In genomic region chr20:34526466-34526865, GRCh38 we compare ENCODE assay signal across 10 cellular contexts. TPM values are rescaled to one million over a fixed set of nuclear protein-coding genes. Genes with fewer than 3 reads are reported as not detected.
DNase-seq lines count a peak whose midpoint lies in the region; ATAC-seq and TF ChIP-seq lines count a peak whose summit lies in the region.
"Had no signal": no experiment of that assay in that cellular context is flagged by ENCODE, and none has a peak within 500 bp of the region (broad histone marks: within the 10 kb centered on the region; RNA-seq: fewer than 3 reads in every experiment).

No MANE protein-coding gene starts in this region.

- DNase-seq in cardiac septum (ENCODE audit: low spot score) (peak; percentile 22), left ventricle myocardium superior (no peak), osteocyte (ENCODE audit: extremely low spot score, unreplicated experiment) (peak; percentile 46), NCI-H2171 treated with DMSO at 0.1 percent for 48 hours (lab: John Stamatoyannopoulos, UW) (no peak), UCSD-AML1 (lab: John Stamatoyannopoulos, UW; ENCODE audit: unreplicated experiment) (no peak)
- DNase-seq: activated naive CD4-positive, alpha-beta T cell treated with anti-CD3 and anti-CD28 coated beads, Interleukin-2, amount 50 U/mL, for 16 hours; DND-41 had no signal

- H3K4me1 ChIP-seq in esophagus (ENCODE audit: control insufficient read depth in 2 of 2, insufficient read depth in 2 of 2, low read length in 1 of 2), result peaks cover 4 to 9% of the 10 kb centered on the region in 2 donors
- peaks cover 2% of the 10 kb centered on the region for H3K4me1 ChIP-seq in urinary bladder (ENCODE audit: insufficient read depth)

- H3K27ac ChIP-seq in esophagus (ENCODE audit: low read depth in 2 of 2, low read length in 1 of 2) (peak overlapping the region; percentile 83 to 96), urinary bladder (ENCODE audit: low read depth) (peak overlapping the region; percentile 57)

- H3K27ac Mint-ChIP-seq in osteocyte (ENCODE audit: unreplicated experiment), result peak overlapping the region; percentile 95

- ATAC-seq in left ventricle myocardium superior (no peak), GM19463 (IDR thresholded peaks at IDR 0.05; ENCODE audit: unreplicated experiment) (no peak)

- no peak overlapping the region for H3K4me3 Mint-ChIP-seq in osteocyte (ENCODE audit: unreplicated experiment)

- H3K27me3 Mint-ChIP-seq in osteocyte (ENCODE audit: unreplicated experiment), result no peaks in the 10 kb centered on the region

- H3K36me3 ChIP-seq in esophagus (ENCODE audit: control insufficient read depth in 2 of 2, insufficient read depth in 2 of 2, low read length in 1 of 2) (peaks cover 6 to 18% of the 10 kb centered on the region in 2 donors), urinary bladder (ENCODE audit: insufficient read depth) (no peaks in the 10 kb centered on the region)

- H3K36me3 Mint-ChIP-seq in osteocyte (ENCODE audit: unreplicated experiment), result peaks cover 25% of the 10 kb centered on the region

- no peaks in the 10 kb centered on the region for H3K27me3 ChIP-seq in esophagus (ENCODE audit: control insufficient read depth in 1 of 2, insufficient read depth in 2 of 2, low read length in 2 of 2)

- no peaks in the 10 kb centered on the region for H3K9me3 Mint-ChIP-seq in osteocyte (ENCODE audit: unreplicated experiment)

- H3K4me1 Mint-ChIP-seq in osteocyte (ENCODE audit: unreplicated experiment), result peaks cover 55% of the 10 kb centered on the region

- intact Hi-C loops in cardiac septum (cut with DNase I), result loop anchor here (5.0 kb wide), 2 partner anchors 51 to 214 kb away; no protein-coding TSS in a partner anchor
- intact Hi-C loops in left ventricle myocardium superior (cut with micrococcal nuclease), result no loop called here

- H3K9me3 ChIP-seq in esophagus (ENCODE audit: control insufficient read depth in 2 of 2, insufficient read depth in 1 of 2, low read depth in 1 of 2, low read length in 1 of 2), result no peaks in the 10 kb centered on the region

- H3K4me3 ChIP-seq in esophagus (ENCODE audit: low read depth in 1 of 2, low read length in 2 of 2) (peak overlapping the region in 1 of 2 donors; percentile 14), urinary bladder (ENCODE audit: low read depth, low read length) (no peak overlapping the region)

- TF ChIP-seq CTCF in osteocyte (IDR thresholded peaks at IDR 0.05), result no peak

- 56 to 61% methylated on average over 5 of the region's 5 CpGs for WGBS in esophagus, 2 donors
- WGBS in urinary bladder, result 70% methylated on average over 5 of the region's 5 CpGs

RNA-seq across cellular contexts. Expression of gene DYNLRB1, which starts 10.2 kb away (rescaled TPM):
- 157 TPM for total RNA-seq in cardiac septum
- total RNA-seq in left ventricle myocardium superior, result 154 TPM
- polyA plus RNA-seq in esophagus, result 100 to 1,000 TPM; 140 to 189 TPM
- total RNA-seq in osteocyte, result 160 and 166 TPM in 2 replicates
- total RNA-seq in urinary bladder, result 36.2 TPM
- polyA plus RNA-seq in urinary bladder, result 248 TPM

RNA-seq across cellular contexts. Expression of gene MAP1LC3A, which starts 32.1 kb away (rescaled TPM):
- 61.0 TPM for total RNA-seq in cardiac septum
- total RNA-seq in left ventricle myocardium superior, result 137 TPM
- 10 to 100 TPM; 28.7 to 29.5 TPM for polyA plus RNA-seq in esophagus
- 60.5 and 67.2 TPM in 2 replicates for total RNA-seq in osteocyte
- 11.4 TPM for total RNA-seq in urinary bladder
- polyA plus RNA-seq in urinary bladder, result 88.4 TPM

Comparison
In these comparisons a context has a peak if more than half of its experiments do, and no peak if none do; other contexts are left out.
1. DNase-seq: peak in cardiac septum (single experiment) and osteocyte (single experiment); none in left ventricle myocardium superior (single experiment), NCI-H2171 treated with DMSO at 0.1 percent for 48 hours (single experiment) and UCSD-AML1 (single experiment).